14 cellular contexts compared by ENCODE assay signal in genomic region chr3:195352895-195353488, GRCh38.
DNase-seq lines count a peak whose midpoint lies in the region; ATAC-seq, FAIRE-seq and TF ChIP-seq lines count a peak whose summit lies in the region.
"Had no signal": no experiment of that assay in that cellular context is flagged by ENCODE, and none has a peak within 500 bp of the region (broad histone marks: within the 10 kb centered on the region; RNA-seq: fewer than 3 reads in every experiment).

No MANE protein-coding gene starts in this region.

- H3K27ac ChIP-seq in keratinocyte (ENCODE audit: control insufficient read depth, insufficient read depth, low read length), result peak overlapping the region; percentile 78

- H3K27me3 ChIP-seq in keratinocyte (ENCODE audit: control insufficient read depth, extremely low read depth, insufficient read depth, low read length), result no peaks in the 10 kb centered on the region

- TF ChIP-seq CTCF in AG04449 (IDR thresholded peaks at IDR 0.05; ENCODE audit: insufficient read depth, low read length, missing control alignments), result no peak
- TF ChIP-seq CTCF in astrocyte of the cerebellum (IDR thresholded peaks at IDR 0.05; ENCODE audit: low read depth, low read length, missing control alignments), result no peak
- no peak for TF ChIP-seq CTCF in keratinocyte (optimal IDR thresholded peaks at IDR 0.05 in 1 of 3, IDR thresholded peaks at IDR 0.05 in 1 of 3, conservative IDR thresholded peaks at IDR 0.05 in 1 of 3; ENCODE audit: extremely low read depth in 1 of 3, insufficient read depth in 2 of 3, low read length in 3 of 3)

- in situ Hi-C loops in astrocyte of the cerebellum (cut with HindIII; ENCODE audit: low sequenced_read_pairs), result no loop called here

- ATAC-seq in HG02840 (IDR thresholded peaks at IDR 0.05; ENCODE audit: low FRiP score, unreplicated experiment) (no peak), HG03439 (IDR thresholded peaks at IDR 0.05; ENCODE audit: unreplicated experiment) (no peak)

- peaks cover 13% of the 10 kb centered on the region for H3K4me1 ChIP-seq in keratinocyte (ENCODE audit: control insufficient read depth, extremely low read depth, insufficient read depth, low read length)

- peak overlapping the region; percentile 69 for H3K4me2 ChIP-seq in keratinocyte (ENCODE audit: control insufficient read depth, extremely low read depth, insufficient read depth, low read depth, low read length)

- DNase-seq in AG04449 (ENCODE audit: low read depth, low spot score), result peak; percentile 76
- DNase-seq in HPDE6-E6E7 (ENCODE audit: extremely low spot score), result peak; percentile 38
- DNase-seq in astrocyte of the cerebellum (ENCODE audit: low read depth), result peak; percentile 2
- peak; percentile 26 for DNase-seq in keratinocyte (ENCODE audit: low read depth, low spot score)
- no peak for DNase-seq in activated CD4-positive, alpha-beta memory T cell treated with anti-CD3 and anti-CD28 coated beads for 36 hours
- DNase-seq in T1000 (lab: John Stamatoyannopoulos, UW), result no peak
- DNase-seq: activated T-cell treated with anti-CD3 and anti-CD28 coated beads for 4 hours; CD4-positive, alpha-beta T cell; H7; NCI-H2081; T-helper 1 cell had no signal

- no peaks in the 10 kb centered on the region for H3K9me1 ChIP-seq in keratinocyte (ENCODE audit: control insufficient read depth, extremely low read depth, insufficient read depth, low read length)

- peaks cover 13% of the 10 kb centered on the region for H3K4me1 Mint-ChIP-seq in activated CD4-positive, alpha-beta memory T cell treated with anti-CD3 and anti-CD28 coated beads for 36 hours (ENCODE audit: low read depth)

- H3K9ac ChIP-seq in keratinocyte (ENCODE audit: control insufficient read depth, extremely low read depth, insufficient read depth, low read length), result peak overlapping the region; percentile 41

- H3K27ac Mint-ChIP-seq in activated CD4-positive, alpha-beta memory T cell treated with anti-CD3 and anti-CD28 coated beads for 36 hours, result no peak overlapping the region
- H3K27ac Mint-ChIP-seq: CD4-positive, alpha-beta T cell had no signal

- H3K4me3 ChIP-seq in AG04449 (ENCODE audit: low read depth, low read length) (no peak overlapping the region), astrocyte of the cerebellum (ENCODE audit: low read depth, low read length) (no peak overlapping the region), keratinocyte (ENCODE audit: control insufficient read depth in 2 of 3, extremely low read depth in 1 of 3, insufficient read depth in 2 of 3, low read depth in 1 of 3, low read length in 3 of 3) (no peak overlapping the region)

- H2AFZ ChIP-seq in keratinocyte (ENCODE audit: control insufficient read depth, low read length), result no peak overlapping the region

- peaks cover 25% of the 10 kb centered on the region for H3K79me2 ChIP-seq in keratinocyte (ENCODE audit: control insufficient read depth, insufficient read depth, low read length)

- intact Hi-C loops in activated CD4-positive, alpha-beta memory T cell treated with anti-CD3 and anti-CD28 coated beads for 36 hours (cut with micrococcal nuclease), result no loop called here

- POLR2A ChIA-PET in AG04449 (lab: Yijun Ruan, JAX), result interaction anchor here (0.7 to 1.1 kb wide), 2 partner anchors 190 to 737 kb away, joined by 3 to 4 read pairs; partner anchors contain the start of gene PPP1R2
- POLR2A ChIA-PET in activated CD4-positive, alpha-beta memory T cell treated with anti-CD3 and anti-CD28 coated beads for 36 hours (lab: Charles Lee), result no interaction called here

- H3K36me3 Mint-ChIP-seq in activated CD4-positive, alpha-beta memory T cell treated with anti-CD3 and anti-CD28 coated beads for 36 hours, result peaks cover 19% of the 10 kb centered on the region

- peaks cover 7% of the 10 kb centered on the region for H3K9me3 Mint-ChIP-seq in activated CD4-positive, alpha-beta memory T cell treated with anti-CD3 and anti-CD28 coated beads for 36 hours
- H3K9me3 Mint-ChIP-seq: CD4-positive, alpha-beta T cell had no signal

- no peaks in the 10 kb centered on the region for H3K36me3 ChIP-seq in keratinocyte (ENCODE audit: control insufficient read depth in 2 of 2, extremely low read depth in 1 of 2, insufficient read depth in 2 of 2, low read length in 2 of 2)

- H3K9me3 ChIP-seq in keratinocyte (ENCODE audit: control insufficient read depth, low read depth, low read length), result no peaks in the 10 kb centered on the region

- H3K27me3 Mint-ChIP-seq in activated CD4-positive, alpha-beta memory T cell treated with anti-CD3 and anti-CD28 coated beads for 36 hours, result no peaks in the 10 kb centered on the region
- H3K27me3 Mint-ChIP-seq: CD4-positive, alpha-beta T cell had no signal

- FAIRE-seq in keratinocyte (lab: Jason Lieb, UNC), result peak; percentile 79
- FAIRE-seq: colon had no signal

- H3K4me3 Mint-ChIP-seq in activated CD4-positive, alpha-beta memory T cell treated with anti-CD3 and anti-CD28 coated beads for 36 hours, result no peak overlapping the region
- H3K4me3 Mint-ChIP-seq: CD4-positive, alpha-beta T cell had no signal

- dilution Hi-C loops in keratinocyte (cut with MboI; ENCODE audit: extremely low pct_ligation_motif_present, low sequenced_read_pairs), result no loop called here

- CTCF ChIA-PET in AG04449 (lab: Yijun Ruan, JAX), result interaction anchor here (0.6 to 1.3 kb wide), 2 partner anchors 8 to 82 kb away, joined by 3 to 4 read pairs; partner anchors contain the start of gene XXYLT1
- CTCF ChIA-PET in activated CD4-positive, alpha-beta memory T cell treated with anti-CD3 and anti-CD28 coated beads for 36 hours (lab: Charles Lee), result no interaction called here

- no peaks in the 10 kb centered on the region for H4K20me1 ChIP-seq in keratinocyte (ENCODE audit: control insufficient read depth, extremely low read depth, insufficient read depth, low read length)

Comparison
In these comparisons a context has a peak if more than half of its experiments do, and no peak if none do; other contexts are left out.
1. DNase-seq: peak in AG04449 (single experiment), HPDE6-E6E7 (single experiment), astrocyte of the cerebellum (single experiment) and keratinocyte (single experiment); none in activated CD4-positive, alpha-beta memory T cell treated with anti-CD3 and anti-CD28 coated beads for 36 hours (single experiment) and T1000 (single experiment).